In genomic region chr4:130479674-130480073, GRCh38 we compare ENCODE assay signal across 31 cellular contexts.
"Had no signal": no experiment of that assay in that cellular context is flagged by ENCODE, and none has a peak within 500 bp of the region (broad histone marks: within the 10 kb centered on the region; RNA-seq: fewer than 3 reads in every experiment).

No MANE protein-coding gene starts in this region.

- H3K9me3 ChIP-seq: esophagus squamous epithelium, gastroesophageal sphincter had no signal

- H3K36me3 ChIP-seq: brain microvascular endothelial cell, esophagus squamous epithelium, gastroesophageal sphincter, WERI-Rb-1 had no signal

- H3K27me3 ChIP-seq: brain microvascular endothelial cell, esophagus squamous epithelium, gastroesophageal sphincter had no signal

- H3K4me1 ChIP-seq: esophagus squamous epithelium, gastroesophageal sphincter had no signal

- DNase-seq: activated B cell treated with CpG ODN at 0.5 μM for 24 hours; activated CD4-positive, alpha-beta T cell treated with anti-CD3 and anti-CD28 coated beads for 48 hours; activated CD4-positive, alpha-beta T cell treated with anti-CD3 and anti-CD28 coated beads, Interleukin-2, amount 50 U/mL, for 1 hour; activated CD4-positive, alpha-beta T cell treated with anti-CD3 and anti-CD28 coated beads, Interleukin-2, amount 50 U/mL, for 48 hours; activated CD8-positive, alpha-beta memory T cell treated with anti-CD3 and anti-CD28 coated beads for 24 hours; activated CD8-positive, alpha-beta T cell treated with anti-CD3 and anti-CD28 coated beads for 36 hours; activated effector memory CD4-positive, alpha-beta T cell treated with Interleukin-2 at 50 U/mL for 16 hours; activated gamma-delta T cell treated with Interleukin-2 at 50 U/mL for 16 hours; activated naive CD4-positive, alpha-beta T cell treated with anti-CD3 and anti-CD28 coated beads, Interleukin-2, amount 50 U/mL, for 16 hours; activated naive CD4-positive, alpha-beta T cell treated with Interleukin-2 at 50 U/mL for 16 hours; activated T-cell treated with anti-CD3 and anti-CD28 coated beads, Interleukin-2, amount 50 U/mL, for 4 hours; amniotic stem cell; anterior cingulate cortex; brain microvascular endothelial cell; cortex of kidney; dermis blood vessel endothelial cell; effector CD4-positive, alpha-beta T cell; effector memory CD8-positive, alpha-beta T cell; esophagus squamous epithelium; foreskin melanocyte; head of caudate nucleus; T-helper 17 cell; T1000; WERI-Rb-1 had no signal

- H3K4me3 ChIP-seq: esophagus squamous epithelium, gastroesophageal sphincter had no signal

- H3K27ac ChIP-seq: epithelial cell of prostate, esophagus squamous epithelium, gastroesophageal sphincter, WERI-Rb-1 had no signal

- FAIRE-seq: astrocyte, bronchial epithelial cell, endothelial cell of umbilical vein had no signal

- ATAC-seq: activated CD4-positive, CD25-positive, alpha-beta regulatory T cell treated with anti-CD3 and anti-CD28 coated beads, Interleukin-2, amount 50 U/mL, for 24 hours; activated CD8-positive, alpha-beta T cell treated with anti-CD3 and anti-CD28 coated beads for 36 hours; activated T-cell treated with anti-CD3 and anti-CD28 coated beads, Interleukin-2, amount 50 U/mL, for 4 hours; activated T-helper 17 cell treated with anti-CD3 and anti-CD28 coated beads, Interleukin-2, amount 50 U/mL, for 72 hours; effector memory CD8-positive, alpha-beta T cell; gastroesophageal sphincter; T-helper 17 cell had no signal
